22 cellular contexts compared by ENCODE assay signal in genomic region chr18:49993299-49993698, GRCh38.
DNase-seq lines count a peak whose midpoint lies in the region; ATAC-seq and TF ChIP-seq lines count a peak whose summit lies in the region.
"Had no signal": no experiment of that assay in that cellular context is flagged by ENCODE, and none has a peak within 500 bp of the region (broad histone marks: within the 10 kb centered on the region; RNA-seq: fewer than 3 reads in every experiment).

No MANE protein-coding gene starts in this region.

- POLR2A ChIA-PET in SK-N-SH (lab: Yijun Ruan, JAX) = no interaction called here

- no peaks in the 10 kb centered on the region for H3K9me3 ChIP-seq in right cardiac atrium (ENCODE audit: control insufficient read depth, low read length)
- peaks cover 0 to 5% (median 0%) of the 10 kb centered on the region in 11 donors for H3K9me3 ChIP-seq in heart right ventricle
- H3K9me3 ChIP-seq in right lobe of liver = no peaks in the 10 kb centered on the region
- no peaks in the 10 kb centered on the region for H3K9me3 ChIP-seq in SK-N-SH
- H3K9me3 ChIP-seq: BE2C, BLaER1 had no signal

- no peak for TF ChIP-seq RAD21 in SK-N-SH (IDR thresholded peaks at IDR 0.05; ENCODE audit: low read length)

- no peaks in the 10 kb centered on the region for H3F3A ChIP-seq in SK-N-SH (replicated peaks; ENCODE audit: insufficient read depth)

- no peak overlapping the region for H3K4me2 ChIP-seq in SK-N-SH
- H3K4me2 ChIP-seq: BLaER1 had no signal

- H2AFZ ChIP-seq in SK-N-SH (ENCODE audit: low read depth) = no peak overlapping the region

- no peak for DNase-seq in right cardiac atrium
- no peak for DNase-seq in heart right ventricle
- peak; percentile 60 for DNase-seq in left lobe of liver (ENCODE audit: low spot score)
- DNase-seq in right lobe of liver = peak in 2 of 3 donors; percentile 30 to 63
- DNase-seq in SK-N-SH = no peak
- DNase-seq: 8988T; ACHN; BE2C; C1 segment of cervical spinal cord; CD4-positive, alpha-beta memory T cell; CD4-positive, CD25-positive, alpha-beta regulatory T cell; CD8-positive, alpha-beta memory T cell; COR-L47; DMS 273 treated with DMSO at 0.1 percent for 48 hours; DMS153; DMS53; DMS79; DND-41; EL; GDM1 had no signal

- H3K79me2 ChIP-seq in SK-N-SH (ENCODE audit: insufficient read depth) = no peaks in the 10 kb centered on the region

- WGBS in right cardiac atrium = 70% methylated on average over 6 of the region's 6 CpGs
- WGBS in heart right ventricle, 2 donors = 84 to 87% methylated on average over 6 of the region's 6 CpGs
- 26% methylated on average over 5 of the region's 6 CpGs for WGBS in right lobe of liver (ENCODE audit: insufficient coverage, low coverage, low lambda C conversion rate, missing lambda C conversion rate)
- 49% methylated on average over 6 of the region's 6 CpGs for WGBS in SK-N-SH (ENCODE audit: low lambda C conversion rate)

- H3K4me1 ChIP-seq in right cardiac atrium (ENCODE audit: control insufficient read depth, insufficient read depth, low read length) (peaks cover 9% of the 10 kb centered on the region), heart right ventricle (peaks cover 0 to 14% (median 4%) of the 10 kb centered on the region in 9 donors), right lobe of liver (peaks cover 0 to 23% (median 4%) of the 10 kb centered on the region in 4 donors), SK-N-SH (ENCODE audit: control insufficient read depth in 1 of 2, insufficient read depth in 2 of 2, low read depth in 1 of 2, low read length in 1 of 2) (no peaks in the 10 kb centered on the region)
- H3K4me1 ChIP-seq: BE2C had no signal

- H3K27ac ChIP-seq in right cardiac atrium (ENCODE audit: low read length) (no peak overlapping the region), heart right ventricle (no peak overlapping the region), right lobe of liver (peak overlapping the region in 1 of 3 donors; percentile 56), SK-N-SH (ENCODE audit: low read depth in 2 of 2, low read length in 1 of 2) (no peak overlapping the region)
- H3K27ac ChIP-seq: BLaER1 had no signal

- TF ChIP-seq CTCF in heart right ventricle (IDR thresholded peaks at IDR 0.05) = no peak
- no peak for TF ChIP-seq CTCF in right lobe of liver (IDR thresholded peaks at IDR 0.05)
- no peak for TF ChIP-seq CTCF in SK-N-SH (IDR thresholded peaks at IDR 0.05)

- H4K20me1 ChIP-seq in SK-N-SH (ENCODE audit: insufficient read depth) = no peaks in the 10 kb centered on the region
- H4K20me1 ChIP-seq: BLaER1 had no signal

- no peaks in the 10 kb centered on the region for H3K27me3 ChIP-seq in right cardiac atrium (ENCODE audit: control insufficient read depth, insufficient read depth)
- H3K27me3 ChIP-seq in heart right ventricle = peaks cover 0 to 6% (median 0%) of the 10 kb centered on the region in 7 donors
- H3K27me3 ChIP-seq in right lobe of liver = no peaks in the 10 kb centered on the region
- H3K27me3 ChIP-seq in SK-N-SH (ENCODE audit: insufficient read depth) = no peaks in the 10 kb centered on the region; the same call in 1 of the 2 replicates
- H3K27me3 ChIP-seq: BE2C, BLaER1 had no signal

- no peaks in the 10 kb centered on the region for H3K36me3 ChIP-seq in heart right ventricle
- H3K36me3 ChIP-seq in right lobe of liver = no peaks in the 10 kb centered on the region
- no peaks in the 10 kb centered on the region for H3K36me3 ChIP-seq in SK-N-SH (replicated peaks in 1 of 2; ENCODE audit: control insufficient read depth in 1 of 2, insufficient read depth in 2 of 2, low read length in 1 of 2)
- H3K36me3 ChIP-seq: BE2C, BLaER1 had no signal

- intact Hi-C loops in right cardiac atrium (cut with DNase I) = loop anchor here in 1 of 4 donors (10.0 kb wide), 1 partner anchor 58 kb away; no protein-coding TSS in a partner anchor
- intact Hi-C loops in heart right ventricle (cut with DNase I) = no loop called here
- intact Hi-C loops in right lobe of liver (cut with DNase I) = no loop called here

- H3K9me2 ChIP-seq in SK-N-SH = no peaks in the 10 kb centered on the region

- H3K9ac ChIP-seq in SK-N-SH = no peak overlapping the region
- H3K9ac ChIP-seq: BLaER1 had no signal

- no peak for TF ChIP-seq POLR2A in right lobe of liver (IDR thresholded peaks at IDR 0.05)

- peak; percentile 77 to 86 for ATAC-seq in right cardiac atrium
- ATAC-seq in heart right ventricle = no peak
- ATAC-seq in left lobe of liver = peak; percentile 92
- peak; percentile 87 to 90 (median 88) for ATAC-seq in right lobe of liver
- ATAC-seq: GM12878 had no signal

- CTCF ChIA-PET in SK-N-SH (lab: Yijun Ruan, JAX) = no interaction called here

- no peak for TF ChIP-seq EP300 in SK-N-SH (IDR thresholded peaks at IDR 0.05; ENCODE audit: borderline replicate concordance in 1 of 2, low read depth in 1 of 2, low read length in 1 of 2)

- H3K4me3 ChIP-seq in right cardiac atrium (ENCODE audit: low read length) (no peak overlapping the region), heart right ventricle (no peak overlapping the region), right lobe of liver (no peak overlapping the region), SK-N-SH (ENCODE audit: low read depth in 2 of 2, low read length in 1 of 2) (no peak overlapping the region)
- H3K4me3 ChIP-seq: BLaER1, GM12878 had no signal

TF ChIP-seq in SK-N-SH, 30 proteins besides CTCF, POLR2A, EP300 and RAD21:
- TF ChIP-seq REST (IDR thresholded peaks at IDR 0.05; ENCODE audit: low read depth, low read length) = no peak
- TF ChIP-seq TCF12 (IDR thresholded peaks at IDR 0.05) = no peak
- TF ChIP-seq POLR2AphosphoS5 (IDR thresholded peaks at IDR 0.05; ENCODE audit: low read depth, low read length) = no peak
- TF ChIP-seq FOSL2 (IDR thresholded peaks at IDR 0.05; ENCODE audit: borderline replicate concordance, low read depth) = no peak
- TF ChIP-seq GABPA (IDR thresholded peaks at IDR 0.05; ENCODE audit: low read depth) = no peak
- TF ChIP-seq PBX3 (IDR thresholded peaks at IDR 0.05) = no peak
- no peak for TF ChIP-seq FOXM1 (IDR thresholded peaks at IDR 0.05; ENCODE audit: low read depth)
TF ChIP-seq in SK-N-SH: peak in this region for 0.

Comparison
In these comparisons a context has a peak if more than half of its experiments do, and no peak if none do; other contexts are left out.
1. ATAC-seq: peak in right cardiac atrium (2 of 2), left lobe of liver (single experiment) and right lobe of liver (4 of 4); none in heart right ventricle (0 of 8).
2. DNase-seq: peak in left lobe of liver (single experiment) and right lobe of liver (2 of 3); none in right cardiac atrium (0 of 3), heart right ventricle (0 of 2) and SK-N-SH (single experiment).